ENCODE assay signal across 1 cellular context in the genomic region with DNA sequence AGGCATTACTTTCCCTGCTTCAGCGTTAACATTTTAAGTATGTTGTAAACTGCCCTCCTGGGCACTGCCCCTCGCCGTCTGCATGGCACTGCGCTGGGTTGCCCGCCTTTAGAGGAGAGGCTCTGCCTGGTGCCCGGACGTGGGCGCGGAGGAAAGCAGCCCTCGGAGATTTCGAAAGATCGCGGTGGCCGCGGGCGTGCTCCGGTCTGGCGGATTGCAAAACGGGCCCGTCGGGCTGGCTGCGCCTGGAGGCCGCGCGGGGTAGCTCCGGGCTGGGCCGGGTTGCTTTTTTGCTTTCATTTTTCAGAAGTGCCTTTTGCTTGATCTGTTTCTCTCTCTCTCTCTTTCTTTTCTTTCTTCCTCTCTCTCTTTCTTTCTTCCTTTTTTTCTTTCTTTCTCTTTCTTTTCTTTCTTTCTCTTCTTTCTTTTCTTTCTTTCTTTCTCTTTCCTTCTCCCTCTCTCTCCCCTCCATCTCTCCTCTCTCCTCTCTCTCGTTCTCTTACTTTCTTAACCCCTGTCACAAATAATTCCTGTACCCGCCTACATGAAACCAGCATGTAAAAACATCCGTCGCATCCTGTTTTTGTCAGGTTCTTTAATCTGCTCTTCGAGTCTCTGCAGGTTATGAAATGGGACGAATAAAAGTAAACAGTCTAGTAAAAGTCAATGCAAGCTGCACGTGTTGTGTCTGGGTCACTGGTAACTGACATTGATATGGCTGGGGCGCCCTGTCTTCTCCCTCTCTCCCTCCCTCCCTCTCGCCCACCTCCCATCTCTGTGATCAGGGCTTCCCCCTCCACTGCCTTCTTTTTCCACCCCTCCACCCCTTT.
TF ChIP-seq lines count a peak whose summit lies in the region.

No MANE protein-coding gene starts in this region.

TF ChIP-seq in endothelial cell of umbilical vein, 7 proteins besides CTCF, POLR2A, EP300 and RAD21 (continued from another document):
- no peak for TF ChIP-seq MYC (IDR thresholded peaks at IDR 0.05; ENCODE audit: low read depth, low read length)
